Comparison of ENCODE assay signal across 13 cellular contexts in genomic region chr4:57053508-57053907, GRCh38. TPM values are rescaled to one million over a fixed set of nuclear protein-coding genes. Genes with fewer than 3 reads are reported as not detected.
DNase-seq lines count a peak whose midpoint lies in the region; ATAC-seq, FAIRE-seq and TF ChIP-seq lines count a peak whose summit lies in the region.
"Had no signal": no experiment of that assay in that cellular context is flagged by ENCODE, and none has a peak within 500 bp of the region (broad histone marks: within the 10 kb centered on the region; RNA-seq: fewer than 3 reads in every experiment).

No MANE protein-coding gene starts in this region.

- no peaks in the 10 kb centered on the region for H3K27me3 ChIP-seq in stomach smooth muscle (ENCODE audit: control insufficient read depth in 1 of 2, insufficient read depth in 2 of 2, low read length in 2 of 2)

- no peak for FAIRE-seq in GM19239 (lab: Jason Lieb, UNC)
- FAIRE-seq: GM12891 had no signal

- H3K9ac ChIP-seq in stomach smooth muscle (ENCODE audit: low read length in 2 of 2), result no peak overlapping the region

- no peak for TF ChIP-seq CTCF in astrocyte of the spinal cord (IDR thresholded peaks at IDR 0.05; ENCODE audit: low read depth, low read length)

- peaks cover 35% of the 10 kb centered on the region for H3K4me1 ChIP-seq in stomach smooth muscle (ENCODE audit: control insufficient read depth, insufficient read depth, low read length)
- H3K4me1 ChIP-seq: psoas muscle had no signal

- peak overlapping the region; percentile 18 for H3K27ac ChIP-seq in stomach smooth muscle (ENCODE audit: low read length)
- H3K27ac ChIP-seq: psoas muscle had no signal

- ATAC-seq in HG02678 (IDR thresholded peaks at IDR 0.05; ENCODE audit: unreplicated experiment), result no peak
- ATAC-seq: psoas muscle had no signal

- DNase-seq in HT1080 (ENCODE audit: low read depth) (peak; percentile 24), astrocyte of the spinal cord (ENCODE audit: low read depth, low spot score) (peak; percentile 85), iris pigment epithelial cell (ENCODE audit: low read depth) (peak; percentile 88), GM19239 (ENCODE audit: insufficient read length, low spot score) (no peak), SKM-1 treated with dmso at 0.1 percent for 144 hours (lab: John Stamatoyannopoulos, UW; ENCODE audit: unreplicated experiment) (no peak)
- DNase-seq: activated CD4-positive, alpha-beta T cell treated with anti-CD3 and anti-CD28 coated beads for 48 hours; activated T-cell treated with anti-CD3 and anti-CD28 coated beads, Interleukin-2, amount 50 U/mL, for 24 hours; CD4-positive, CD25-positive, alpha-beta regulatory T cell; NCI-H2029 treated with DMSO at 0.1 percent for 48 hours; psoas muscle had no signal

- H3K9me3 ChIP-seq in stomach smooth muscle (ENCODE audit: control insufficient read depth in 2 of 2, low read length in 2 of 2), result no peaks in the 10 kb centered on the region
- H3K9me3 ChIP-seq: psoas muscle had no signal

- in situ Hi-C loops in astrocyte of the spinal cord (cut with HindIII; ENCODE audit: low sequenced_read_pairs), result no loop called here

- H3K4me3 ChIP-seq in astrocyte of the spinal cord (ENCODE audit: low read depth, low read length) (no peak overlapping the region), stomach smooth muscle (ENCODE audit: low read length in 2 of 2) (no peak overlapping the region)
- H3K4me3 ChIP-seq: psoas muscle had no signal

- H3K36me3 ChIP-seq in stomach smooth muscle (ENCODE audit: control insufficient read depth in 2 of 2, insufficient read depth in 2 of 2, low read length in 2 of 2), result peaks cover 0 to 2% of the 10 kb centered on the region in 2 donors

RNA-seq across cellular contexts. Expression of gene IGFBP7, which starts 56.7 kb away (rescaled TPM):
- 65.0 and 84.9 TPM in 2 replicates for total RNA-seq in HT1080 (2014; rRNA removed; shearing (Covaris generic))
- 245 and 257 TPM in 2 replicates for polyA plus RNA-seq in HT1080 (2015; cell fraction: cytosol; rRNA removed)
- polyA plus RNA-seq in HT1080 (2015; cell fraction: nucleus; rRNA removed), result 242 and 275 TPM in 2 replicates

Comparison
In these comparisons a context has a peak if more than half of its experiments do, and no peak if none do; other contexts are left out.
1. DNase-seq: peak in HT1080 (single experiment), astrocyte of the spinal cord (single experiment) and iris pigment epithelial cell (single experiment); none in GM19239 (single experiment) and SKM-1 treated with dmso at 0.1 percent for 144 hours (single experiment).